Comparison of ENCODE assay signal across 31 cellular contexts in the genomic region with DNA sequence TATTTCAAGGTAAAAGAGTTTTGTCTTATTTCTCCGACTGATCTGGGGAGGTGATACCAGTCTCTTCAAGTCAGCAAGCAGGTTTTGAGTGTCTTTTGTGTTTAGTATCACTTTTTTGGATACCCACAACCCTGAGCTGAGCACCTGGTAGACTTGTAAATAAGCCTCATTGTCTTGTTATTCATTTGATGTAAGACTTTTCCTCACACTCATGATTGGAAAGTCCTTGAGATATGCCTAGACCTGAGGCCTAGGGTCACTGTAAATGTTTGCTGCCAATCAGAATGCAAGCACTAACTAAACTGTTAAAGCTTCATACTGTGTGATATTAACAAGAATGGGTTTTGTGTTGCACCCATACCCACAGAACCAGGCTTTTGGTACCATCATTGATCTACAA.
"Had no signal": no experiment of that assay in that cellular context is flagged by ENCODE, and none has a peak within 500 bp of the region (broad histone marks: within the 10 kb centered on the region; RNA-seq: fewer than 3 reads in every experiment).

No MANE protein-coding gene starts in this region.

- DNase-seq: natural killer cell; occipital lobe; ovary; posterior cingulate gyrus; psoas muscle; right cardiac atrium; right lobe of liver; spleen; stimulated activated CD4-positive, alpha-beta T cell treated with anti-CD3 and anti-CD28 coated beads, Interleukin-12 subunit alpha, Interleukin-12 subunit beta, amount 100 ng/mL, for 4 hours; stimulated activated CD4-positive, alpha-beta T cell treated with anti-CD3 and anti-CD28 coated beads, Interleukin-1b, Interleukin-23, amount 100 ng/mL, for 48 hours; stimulated activated CD4-positive, alpha-beta T cell treated with anti-CD3 and anti-CD28 coated beads, Interleukin-4, amount 100 ng/mL, for 1 hour; stimulated activated CD4-positive, alpha-beta T cell treated with anti-CD3 and anti-CD28 coated beads, Interleukin-4, amount 100 ng/mL, for 4 hours; stimulated activated CD8-positive, alpha-beta memory T cell treated with anti-CD3 and anti-CD28 coated beads, Interleukin-4, amount 100 ng/mL, for 48 hours; stimulated activated naive CD4-positive, alpha-beta T cell; stimulated activated naive CD8-positive, alpha-beta T cell treated with anti-CD3 and anti-CD28 coated beads, Interleukin-15, amount 100 ng/mL, for 72 hours; stimulated activated naive CD8-positive, alpha-beta T cell treated with anti-CD3 and anti-CD28 coated beads, Interleukin-15, Interleukin-2, amounts not matched to agents 100 U/mL and 50 U/mL, for 24 hours; substantia nigra; testis; tibial artery; transverse colon; upper lobe of right lung; uterus had no signal

- H3K36me3 Mint-ChIP-seq: natural killer cell; neural progenitor cell; stimulated activated memory B cell treated with anti-CD40 and anti-IgM and Interleukin-4, amounts not matched to agents 10 μg/mL and 1 μg/mL and 100 μg/mL, for 72 hours; type B pancreatic cell had no signal

- H3K27me3 ChIP-seq: neural progenitor cell, ovary, right lobe of liver, spleen, suprapubic skin, testis, tibial artery, transverse colon, upper lobe of right lung, uterus had no signal

- H3K4me1 ChIP-seq: neural progenitor cell, parathyroid adenoma, psoas muscle, right lobe of liver, spleen, suprapubic skin, testis, tibial artery, transverse colon, upper lobe of right lung, uterus had no signal

- H3K9ac ChIP-seq: neural progenitor cell, parathyroid adenoma had no signal

- H3K27me3 Mint-ChIP-seq: stimulated activated naive CD8-positive, alpha-beta T cell treated with anti-CD3 and anti-CD28 coated beads, Interleukin-15, amount 100 ng/mL, for 72 hours; type B pancreatic cell had no signal

- H3K4me3 ChIP-seq: neural progenitor cell, ovary, psoas muscle, right lobe of liver, skin epidermis, smooth muscle cell, spleen, suprapubic skin, testis, tibial artery, transverse colon, upper lobe of right lung, uterus had no signal

- H3K79me2 ChIP-seq: parathyroid adenoma had no signal

- H3K4me3 Mint-ChIP-seq: natural killer cell; nephron; neural progenitor cell; stimulated activated memory B cell treated with anti-CD40 and anti-IgM and Interleukin-4, amounts not matched to agents 10 μg/mL and 1 μg/mL and 100 μg/mL, for 72 hours; stimulated activated naive CD8-positive, alpha-beta T cell treated with anti-CD3 and anti-CD28 coated beads, Interleukin-15, amount 100 ng/mL, for 72 hours; type B pancreatic cell had no signal

- H3K36me3 ChIP-seq: neural progenitor cell, ovary, right lobe of liver, suprapubic skin, tibial artery, transverse colon, upper lobe of right lung, uterus had no signal

- H3K27ac Mint-ChIP-seq: natural killer cell; nephron; neural progenitor cell; progenitor cell of endocrine pancreas; stimulated activated memory B cell treated with anti-CD40 and anti-IgM and Interleukin-4, amounts not matched to agents 10 μg/mL and 1 μg/mL and 100 μg/mL, for 72 hours; stimulated activated naive CD8-positive, alpha-beta T cell treated with anti-CD3 and anti-CD28 coated beads, Interleukin-15, amount 100 ng/mL, for 72 hours; type B pancreatic cell had no signal

- H3K27ac ChIP-seq: neural progenitor cell, ovary, parathyroid adenoma, psoas muscle, right lobe of liver, skin epidermis, spleen, suprapubic skin, testis, tibial artery, transverse colon, upper lobe of right lung, uterus had no signal

- H3K4me1 Mint-ChIP-seq: natural killer cell; neural progenitor cell; stimulated activated memory B cell treated with anti-CD40 and anti-IgM and Interleukin-4, amounts not matched to agents 10 μg/mL and 1 μg/mL and 100 μg/mL, for 72 hours; stimulated activated naive CD8-positive, alpha-beta T cell treated with anti-CD3 and anti-CD28 coated beads, Interleukin-15, amount 100 ng/mL, for 72 hours had no signal

- H2AFZ ChIP-seq: neural progenitor cell, parathyroid adenoma had no signal

- ATAC-seq: natural killer cell; psoas muscle; right cardiac atrium; right lobe of liver; stimulated activated memory B cell treated with anti-CD40 and anti-IgM and Interleukin-4, amounts not matched to agents 10 μg/mL and 1 μg/mL and 100 μg/mL, for 72 hours; stimulated activated naive CD8-positive, alpha-beta T cell treated with anti-CD3 and anti-CD28 coated beads, Interleukin-15, amount 100 ng/mL, for 72 hours; stimulated activated naive CD8-positive, alpha-beta T cell treated with anti-CD3 and anti-CD28 coated beads, Interleukin-15, Interleukin-2, amounts not matched to agents 100 U/mL and 50 U/mL, for 24 hours; upper lobe of right lung had no signal

- H3K9me3 ChIP-seq: ovary, psoas muscle, right lobe of liver, suprapubic skin, testis, transverse colon, upper lobe of right lung, uterus had no signal

- H3K9me3 Mint-ChIP-seq: neural progenitor cell; stimulated activated naive CD8-positive, alpha-beta T cell treated with anti-CD3 and anti-CD28 coated beads, Interleukin-15, amount 100 ng/mL, for 72 hours had no signal

- H3K4me2 ChIP-seq: neural progenitor cell, smooth muscle cell had no signal
